In the genomic region with DNA sequence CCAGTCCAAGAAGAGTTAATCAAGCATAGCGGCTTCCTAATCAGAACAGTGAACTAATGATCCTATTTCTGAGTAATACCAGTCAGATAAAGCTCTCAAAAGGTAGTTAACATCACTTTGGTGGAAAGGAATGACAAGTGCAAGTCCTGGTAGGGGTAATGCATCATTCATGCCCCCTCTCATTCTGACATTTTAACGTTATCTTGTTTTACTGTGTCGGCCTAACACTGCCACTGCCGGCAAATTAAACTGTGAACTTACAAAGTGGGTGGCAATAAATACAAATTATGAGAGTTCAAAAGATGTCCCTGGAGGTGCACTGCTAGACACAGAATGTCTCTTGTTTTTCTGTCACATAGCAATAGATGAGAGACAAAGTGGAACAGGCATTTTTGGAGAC, we compare ENCODE assay signal across 17 cellular contexts.
"Had no signal": no experiment of that assay in that cellular context is flagged by ENCODE, and none has a peak within 500 bp of the region (broad histone marks: within the 10 kb centered on the region; RNA-seq: fewer than 3 reads in every experiment).

No MANE protein-coding gene starts in this region.

- H3K4me3 Mint-ChIP-seq: activated naive CD8-positive, alpha-beta T cell; activated T-cell treated with anti-CD3 and anti-CD28 coated beads, Interleukin-2, amount 50 U/mL, for 24 hours; neural progenitor cell; T-helper 1 cell treated with Interleukin-12 subunit alpha and Interleukin-12 subunit beta and Interleukin-4 antibody, amounts not matched to agents 30 μg/mL and 1 μg/mL, for 36 hours had no signal

- H3K9me3 ChIP-seq: breast epithelium, esophagus muscularis mucosa, heart left ventricle, left lung, thyroid gland had no signal

- H3K27ac Mint-ChIP-seq: activated naive CD8-positive, alpha-beta T cell; activated T-cell treated with anti-CD3 and anti-CD28 coated beads, Interleukin-2, amount 50 U/mL, for 24 hours; neural progenitor cell; T-helper 1 cell treated with Interleukin-12 subunit alpha and Interleukin-12 subunit beta and Interleukin-4 antibody, amounts not matched to agents 30 μg/mL and 1 μg/mL, for 36 hours had no signal

- H3K4me3 ChIP-seq: breast epithelium, dorsolateral prefrontal cortex, esophagus muscularis mucosa, heart left ventricle, left lung, neural progenitor cell, thyroid gland had no signal

- H3K9ac ChIP-seq: neural progenitor cell, parathyroid adenoma had no signal

- ATAC-seq: left lung had no signal

- H3K9me3 Mint-ChIP-seq: activated T-cell treated with anti-CD3 and anti-CD28 coated beads, Interleukin-2, amount 50 U/mL, for 24 hours; T-helper 1 cell treated with Interleukin-12 subunit alpha and Interleukin-12 subunit beta and Interleukin-4 antibody, amounts not matched to agents 30 μg/mL and 1 μg/mL, for 36 hours had no signal

- H3K27me3 Mint-ChIP-seq: activated naive CD8-positive, alpha-beta T cell had no signal

- H3K4me1 ChIP-seq: breast epithelium, esophagus muscularis mucosa, left lung, neural progenitor cell, parathyroid adenoma, thyroid gland had no signal

- H3K36me3 ChIP-seq: breast epithelium, esophagus muscularis mucosa, heart left ventricle, left lung, neural progenitor cell, thyroid gland had no signal

- H3K36me3 Mint-ChIP-seq: activated naive CD8-positive, alpha-beta T cell; neural progenitor cell had no signal

- H2AFZ ChIP-seq: neural progenitor cell, parathyroid adenoma had no signal

- H3K4me2 ChIP-seq: neural progenitor cell had no signal

- H3K27me3 ChIP-seq: breast epithelium, esophagus muscularis mucosa, heart left ventricle, left lung, thyroid gland had no signal

- DNase-seq: activated CD4-positive, alpha-beta T cell treated with anti-CD3 and anti-CD28 coated beads, Interleukin-2, amount 50 U/mL, for 1 hour; activated CD4-positive, CD25-positive, alpha-beta regulatory T cell; activated effector memory CD4-positive, alpha-beta T cell treated with anti-CD3 and anti-CD28 coated beads, Interleukin-2, amount 50 U/mL, for 16 hours; activated T-cell treated with anti-CD3 and anti-CD28 coated beads, Interleukin-2, amount 50 U/mL, for 24 hours; anterior cingulate cortex; dorsolateral prefrontal cortex; heart left ventricle; left lung; stimulated activated CD4-positive, alpha-beta T cell treated with anti-CD3 and anti-CD28 coated beads, Interleukin-15, amount 100 ng/mL, for 24 hours; stimulated activated CD4-positive, alpha-beta T cell treated with anti-CD3 and anti-CD28 coated beads, Interleukin-4, amount 100 ng/mL, for 4 hours; thyroid gland had no signal

- H3K27ac ChIP-seq: dorsolateral prefrontal cortex, esophagus muscularis mucosa, left lung, neural progenitor cell, parathyroid adenoma, thyroid gland had no signal
